ENCODE assay signal across 30 cellular contexts in the genomic region with DNA sequence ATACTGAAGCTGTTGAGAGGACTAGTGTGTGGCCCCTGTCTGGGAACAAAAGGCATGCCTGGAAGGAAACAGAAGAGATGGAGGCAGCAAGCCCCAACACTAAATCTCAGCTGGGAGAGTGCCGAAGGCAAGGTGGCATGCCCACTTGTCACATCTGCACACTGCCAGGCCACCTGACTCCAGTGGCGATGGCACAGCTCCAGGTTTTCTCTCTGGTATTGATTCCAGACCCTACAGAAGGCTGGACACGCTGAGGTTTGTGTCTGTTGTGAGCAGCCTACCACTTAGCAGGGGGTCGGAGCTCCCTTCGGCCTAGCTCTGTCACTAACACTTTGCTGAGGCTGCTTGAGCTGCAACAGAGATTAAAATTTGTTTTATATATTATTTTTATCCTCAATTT.
"Had no signal": no experiment of that assay in that cellular context is flagged by ENCODE, and none has a peak within 500 bp of the region (broad histone marks: within the 10 kb centered on the region; RNA-seq: fewer than 3 reads in every experiment).

No MANE protein-coding gene starts in this region.

- H3K27ac ChIP-seq: adrenal gland, body of pancreas, breast epithelium, Peyer's patch, RWPE1 had no signal

- H3K4me3 ChIP-seq: adrenal gland, body of pancreas, breast epithelium, Peyer's patch had no signal

- H3K27me3 ChIP-seq: adrenal gland, body of pancreas, breast epithelium, Peyer's patch had no signal

- H3K4me1 ChIP-seq: adrenal gland, body of pancreas, breast epithelium, Peyer's patch had no signal

- H3K27me3 Mint-ChIP-seq: activated CD4-positive, alpha-beta T cell treated with anti-CD3 and anti-CD28 coated beads, Interleukin-2, amount 10 ng/mL, durations not matched to agents 7 days and 5 days had no signal

- ATAC-seq: activated CD8-positive, alpha-beta T cell treated with anti-CD3 and anti-CD28 coated beads, Interleukin-2, amount 10 ng/mL, durations not matched to agents 7 days and 5 days; activated naive CD4-positive, alpha-beta T cell treated with anti-CD3 and anti-CD28 coated beads, Interleukin-2, amount 50 U/mL, for 72 hours; activated T-cell treated with anti-CD3 and anti-CD28 coated beads, Interleukin-2, amount 50 U/mL, for 4 hours; body of pancreas; PC-3; Right ventricle myocardium inferior had no signal

- H3K27ac Mint-ChIP-seq: activated CD4-positive, alpha-beta T cell treated with anti-CD3 and anti-CD28 coated beads, Interleukin-2, amount 10 ng/mL, durations not matched to agents 7 days and 5 days; activated CD8-positive, alpha-beta T cell treated with anti-CD3 and anti-CD28 coated beads, Interleukin-2, amount 10 ng/mL, durations not matched to agents 7 days and 5 days; activated naive CD4-positive, alpha-beta T cell treated with anti-CD3 and anti-CD28 coated beads for 36 hours; activated naive CD4-positive, alpha-beta T cell treated with anti-CD3 and anti-CD28 coated beads, Interleukin-2, amount 50 U/mL, for 72 hours; activated T-helper 1 cell treated with anti-CD3 and anti-CD28 coated beads, Interleukin-12 subunit alpha, Interleukin-12 subunit beta, Interleukin-2, Interleukin-4 antibody, amounts not matched to agents 30 ng/mL and 10 ng/mL and 1 ng/mL, durations not matched to agents 14 hours and 24 hours and 36 hours; T-helper 1 cell treated with Interleukin-12 subunit alpha and Interleukin-12 subunit beta and Interleukin-4 antibody, amounts not matched to agents 30 μg/mL and 1 μg/mL, for 36 hours; T-helper 2 cell treated with Interferon-gamma antibody and Interleukin-4, amounts not matched to agents 5 μg/mL and 100 μg/mL, for 36 hours had no signal

- DNase-seq: activated CD4-positive, alpha-beta T cell treated with anti-CD3 and anti-CD28 coated beads, Interleukin-2, amount 10 ng/mL, durations not matched to agents 7 days and 5 days; activated CD4-positive, alpha-beta T cell treated with anti-CD3 and anti-CD28 coated beads, Interleukin-2, amount 50 U/mL, for 48 hours; activated CD8-positive, alpha-beta T cell treated with anti-CD3 and anti-CD28 coated beads, Interleukin-2, amount 10 ng/mL, durations not matched to agents 7 days and 5 days; activated gamma-delta T cell treated with Interleukin-2 at 50 U/mL for 16 hours; activated naive CD4-positive, alpha-beta T cell treated with anti-CD3 and anti-CD28 coated beads for 36 hours; activated T-cell treated with anti-CD3 and anti-CD28 coated beads, Interleukin-2, amount 50 U/mL, for 4 hours; body of pancreas; NCI-H1092 treated with DMSO at 0.1 percent for 48 hours; NCI-H1436; NCI-H1694; NCI-H2029; NCI-H2107; NCI-H2171; NCI-H446 treated with DMSO at 0.1 percent for 48 hours; NCI-H524; NCI-H69; NCI-H82; NK-92 treated with Interleukin-12 subunit alpha and Interleukin-12 subunit beta, amount 100 ng/mL, for 24 hours; PC-3; Peyer's patch had no signal

- H3K36me3 ChIP-seq: adrenal gland, breast epithelium, Peyer's patch had no signal

- H3K9me3 ChIP-seq: adrenal gland, body of pancreas, breast epithelium, Peyer's patch had no signal

- H3K4me3 Mint-ChIP-seq: activated CD4-positive, alpha-beta T cell treated with anti-CD3 and anti-CD28 coated beads, Interleukin-2, amount 10 ng/mL, durations not matched to agents 7 days and 5 days; activated CD8-positive, alpha-beta T cell treated with anti-CD3 and anti-CD28 coated beads, Interleukin-2, amount 10 ng/mL, durations not matched to agents 7 days and 5 days; activated naive CD4-positive, alpha-beta T cell treated with anti-CD3 and anti-CD28 coated beads for 36 hours; activated T-cell treated with anti-CD3 and anti-CD28 coated beads, Interleukin-2, amount 50 U/mL, for 4 hours; activated T-helper 1 cell treated with anti-CD3 and anti-CD28 coated beads, Interleukin-12 subunit alpha, Interleukin-12 subunit beta, Interleukin-2, Interleukin-4 antibody, amounts not matched to agents 30 ng/mL and 10 ng/mL and 1 ng/mL, durations not matched to agents 14 hours and 24 hours and 36 hours; T-helper 1 cell treated with Interleukin-12 subunit alpha and Interleukin-12 subunit beta and Interleukin-4 antibody, amounts not matched to agents 30 μg/mL and 1 μg/mL, for 36 hours; T-helper 2 cell treated with Interferon-gamma antibody and Interleukin-4, amounts not matched to agents 5 μg/mL and 100 μg/mL, for 36 hours had no signal

- FAIRE-seq: astrocyte, TTC549 had no signal
